ENCODE assay signal across 20 cellular contexts in the genomic region with DNA sequence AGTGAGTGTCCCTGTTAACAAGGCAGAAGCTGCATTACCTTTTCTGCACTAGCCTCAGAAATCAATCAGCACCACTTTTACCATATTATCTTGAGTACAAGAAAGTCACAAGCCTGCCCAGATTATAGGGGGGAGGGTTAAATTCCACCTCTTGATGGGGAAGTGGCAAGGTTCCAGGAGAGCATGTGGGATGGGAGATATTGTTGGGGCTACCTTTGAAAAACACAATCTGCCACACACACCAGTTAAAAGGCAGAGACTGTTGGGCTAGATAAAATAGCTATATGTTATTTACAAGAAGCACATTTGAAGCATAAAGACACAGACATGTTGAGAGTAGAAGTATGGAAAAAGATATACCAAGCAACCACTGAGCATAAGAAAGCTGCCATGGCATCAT. TPM values are rescaled to one million over a fixed set of nuclear protein-coding genes. Genes with fewer than 3 reads are reported as not detected.
DNase-seq lines count a peak whose midpoint lies in the region; ATAC-seq, FAIRE-seq and TF ChIP-seq lines count a peak whose summit lies in the region.
"Had no signal": no experiment of that assay in that cellular context is flagged by ENCODE, and none has a peak within 500 bp of the region (broad histone marks: within the 10 kb centered on the region; RNA-seq: fewer than 3 reads in every experiment).

No MANE protein-coding gene starts in this region.

- no peaks in the 10 kb centered on the region for H4K20me1 ChIP-seq in K562 (replicated peaks; ENCODE audit: control insufficient read depth, insufficient read depth, low read length)

- H3K79me2 ChIP-seq in K562 (ENCODE audit: control insufficient read depth, insufficient read depth, low read length): no peaks in the 10 kb centered on the region

- DNase-seq in NCI-H1694 treated with DMSO at 0.1 percent for 48 hours (lab: John Stamatoyannopoulos, UW) (peak; percentile 78), NCI-H82 treated with DMSO at 0.1 percent for 48 hours (lab: John Stamatoyannopoulos, UW; ENCODE audit: unreplicated experiment) (peak; percentile 11), K562 (ENCODE audit: extremely low read depth in 1 of 4, low spot score in 3 of 4) (peak; percentile 25 to 95 (median 64)), left ventricle myocardium superior (no peak)
- DNase-seq in activated CD8-positive, alpha-beta memory T cell treated with anti-CD3 and anti-CD28 coated beads, Interleukin-2, amount 50 U/mL, for 4 hours: no peak
- DNase-seq: CD4-positive, CD25-positive, alpha-beta regulatory T cell; IMR-90; MV-4-11; NCI-H1105 treated with DMSO at 0.1 percent for 48 hours; NCI-H2081 treated with DMSO at 0.1 percent for 48 hours; NCI-H510A; NCI-H774 had no signal

- TF ChIP-seq EP300 in K562 (IDR thresholded peaks at IDR 0.05; ENCODE audit: low read length): peak; percentile 97

- no peaks in the 10 kb centered on the region for H3K9me1 ChIP-seq in K562 (ENCODE audit: control insufficient read depth, insufficient read depth, low read length)

- H3K4me3 ChIP-seq in K562: no peak overlapping the region
- H3K4me3 ChIP-seq: HAP-1, SJSA1 had no signal

- H3K36me3 ChIP-seq in K562 (ENCODE audit: control insufficient read depth, insufficient read depth, low read length): no peaks in the 10 kb centered on the region
- H3K36me3 ChIP-seq: HAP-1, SJSA1 had no signal

- H2AFZ ChIP-seq in K562 (ENCODE audit: low read depth, low read length): no peak overlapping the region

- peaks cover 0 to 17% of the 10 kb centered on the region in 2 experiments; a peak in 3 of 5 replicates for H3K27me3 ChIP-seq in K562 (ENCODE audit: control insufficient read depth in 2 of 2, insufficient read depth in 2 of 2, low read length in 2 of 2)
- H3K27me3 ChIP-seq: SJSA1 had no signal

- in situ Hi-C loops in K562 (cut with MboI): no loop called here

- H3K9me3 ChIP-seq in K562 (replicated peaks; ENCODE audit: control insufficient read depth, insufficient read depth, low read depth, low read length): no peaks in the 10 kb centered on the region
- H3K9me3 ChIP-seq: HAP-1, SJSA1 had no signal

- peaks cover 17 to 26% of the 10 kb centered on the region in 2 experiments for H3K4me1 ChIP-seq in K562 (replicated peaks in 1 of 2; ENCODE audit: control insufficient read depth in 2 of 2, insufficient read depth in 2 of 2, low read length in 2 of 2)
- H3K4me1 ChIP-seq: HAP-1 had no signal

- no peak for TF ChIP-seq POLR2A in K562 (conservative IDR thresholded peaks at IDR 0.05)

- H3K27ac ChIP-seq in K562 (ENCODE audit: extremely low read depth, low read depth, low read length): no peak overlapping the region
- H3K27ac ChIP-seq: SJSA1 had no signal

- no peak overlapping the region for H3K4me2 ChIP-seq in K562 (ENCODE audit: insufficient read depth, low read length)

- peak; percentile 96 for FAIRE-seq in K562 (lab: Jason Lieb, UNC)
- FAIRE-seq: HTR-8/SVneo had no signal

- BruUV-seq in K562 (replicated peaks; lab: Mats Ljungman, UMichigan): no TSS peak

- TF ChIP-seq RAD21 in K562 (CRISPR knock-in tag; conservative IDR thresholded peaks at IDR 0.05 in 1 of 2, IDR thresholded peaks at IDR 0.05 in 1 of 2): 0 out of 4 replicates have a peak, but pooled peaks of 1 of the 2 experiments have one; percentile 14

- ATAC-seq in K562 (peak; percentile 73), HG02938 (IDR thresholded peaks at IDR 0.05; ENCODE audit: unreplicated experiment) (no peak), HG03139 (IDR thresholded peaks at IDR 0.05; ENCODE audit: unreplicated experiment) (no peak), left ventricle myocardium superior (no peak)
- ATAC-seq: Right ventricle myocardium inferior had no signal

- no peak overlapping the region for H3K9ac ChIP-seq in K562 (ENCODE audit: insufficient read depth in 1 of 2, low read depth in 2 of 2, low read length in 2 of 2)

- CTCF ChIA-PET in K562 (lab: Yijun Ruan, JAX; ENCODE audit: low intra/inter-chr PET ratio): interaction anchor here (0.5 kb wide), 1 partner anchor 231 kb away, joined by 4 read pairs; no protein-coding TSS in a partner anchor

- POLR2A ChIA-PET in K562 (lab: Yijun Ruan, JAX): interaction anchor here (0.6 to 1.1 kb wide), 6 partner anchors 8 to 123 kb away, joined by 3 to 6 read pairs (median 3); a partner anchor contains a TSS

- intact Hi-C loops in K562 (cut with micrococcal nuclease): no loop called here
- intact Hi-C loops in left ventricle myocardium superior (cut with micrococcal nuclease): no loop called here

- no peak for TF ChIP-seq CTCF in K562 (IDR thresholded peaks at IDR 0.05 in 2 of 3, conservative IDR thresholded peaks at IDR 0.05 in 1 of 3; ENCODE audit: insufficient read depth in 2 of 3, low read depth in 1 of 3, low read length in 3 of 3)

RNA-seq across cellular contexts. Expression of a gene that starts 6.6 kb away (rescaled TPM):
- total RNA-seq in K562 (2011; cell fraction: chromatin; rRNA removed; ENCODE audit: low replicate concordance): not detected in 2 replicates
- total RNA-seq in K562 (2011; cell fraction: nucleolus; rRNA removed): not detected in 2 replicates
- total RNA-seq in K562 (2011; cell fraction: nucleoplasm; rRNA removed): not detected in 2 replicates
- total RNA-seq in K562 (2014; rRNA removed): not detected in 2 replicates
- total RNA-seq in K562 (2014; rRNA removed; fragmentation: Illumina TruSeq; extraction: Trizol): not detected in 2 replicates
- total RNA-seq in K562 (2015; rRNA removed; fragmentation: Illumina TruSeq; extraction: Trizol): not detected in 2 replicates
- total RNA-seq in K562 (2021): not detected in 2 replicates
- not detected in 2 replicates for polyA plus RNA-seq in K562 (2011; rRNA removed)
- not detected in 2 replicates for polyA plus RNA-seq in K562 (2011; cell fraction: cytosol; rRNA removed)
- not detected in 2 replicates for polyA plus RNA-seq in K562 (2011; cell fraction: nucleus; rRNA removed)
- polyA plus RNA-seq in K562 (2012): 0.56 and 0.65 TPM in 2 replicates
- not detected in 2 replicates for polyA plus RNA-seq in K562 (2014; fragmentation: Illumina TruSeq; extraction: Trizol)
- polyA plus RNA-seq in K562 (2014; fragmentation: Nextera tagmentation; extraction: Ambion mirVana): not detected
- not detected in 2 replicates for polyA plus RNA-seq in K562 (2014; rRNA removed)
- not detected in 2 replicates for polyA minus RNA-seq in K562 (2011; rRNA and poly(A)+ RNA removed)
- polyA minus RNA-seq in K562 (2011; cell fraction: cytosol; rRNA and poly(A)+ RNA removed): not detected in 2 replicates
- polyA minus RNA-seq in K562 (2011; cell fraction: nucleus; rRNA and poly(A)+ RNA removed): not detected in 2 replicates
- total RNA-seq in left ventricle myocardium superior: 3.3 TPM
- total RNA-seq: CD4-positive, CD25-positive, alpha-beta regulatory T cell; IMR-90; SJSA1 had no signal
- polyA plus RNA-seq: BJ; CD4-positive, CD25-positive, alpha-beta regulatory T cell; IMR-90 had no signal

RNA-seq across cellular contexts. Expression of a gene that starts 11.9 kb away (rescaled TPM):
- total RNA-seq in K562 (2011; cell fraction: chromatin; rRNA removed; ENCODE audit: low replicate concordance): 1.9 and 4.7 TPM in 2 replicates
- 1.1 and 2.7 TPM in 2 replicates for total RNA-seq in K562 (2011; cell fraction: nucleolus; rRNA removed)
- total RNA-seq in K562 (2011; cell fraction: nucleoplasm; rRNA removed): 1.5 and 1.8 TPM in 2 replicates
- total RNA-seq in K562 (2014; rRNA removed) (0.09 and 0.24 TPM in 2 replicates), K562 (2014; rRNA removed; fragmentation: Illumina TruSeq; extraction: Trizol) (0.10 and 0.40 TPM in 2 replicates), K562 (2015; rRNA removed; fragmentation: Illumina TruSeq; extraction: Trizol) (0.11 and 0.36 TPM in 2 replicates), K562 (2021) (0.29 and 0.86 TPM in 2 replicates), left ventricle myocardium superior (4.8 TPM)
- polyA plus RNA-seq in K562 (2011; rRNA removed) (0.15 and 0.61 TPM in 2 replicates), K562 (2014; fragmentation: Illumina TruSeq; extraction: Trizol) (0.16 and 0.21 TPM in 2 replicates), K562 (2014; fragmentation: Nextera tagmentation; extraction: Ambion mirVana) (not detected), K562 (2014; rRNA removed) (0.62 TPM in 1 of 2 replicates, not detected in the other)
- polyA plus RNA-seq in K562 (2011; cell fraction: cytosol; rRNA removed): 0.10 and 0.19 TPM in 2 replicates
- 1.4 and 1.7 TPM in 2 replicates for polyA plus RNA-seq in K562 (2011; cell fraction: nucleus; rRNA removed)
- 0.29 and 2.2 TPM in 2 replicates for polyA plus RNA-seq in K562 (2012)
- 0.18 and 0.21 TPM in 2 replicates for polyA minus RNA-seq in K562 (2011; rRNA and poly(A)+ RNA removed)
- polyA minus RNA-seq in K562 (2011; cell fraction: cytosol; rRNA and poly(A)+ RNA removed): 3.5 TPM in 1 of 2 replicates, not detected in the other
- 0.44 and 1.1 TPM in 2 replicates for polyA minus RNA-seq in K562 (2011; cell fraction: nucleus; rRNA and poly(A)+ RNA removed)
- total RNA-seq: OCI-LY7 had no signal

RNA-seq across cellular contexts. Expression of a gene that starts 28.2 kb away (rescaled TPM):
- total RNA-seq in K562 (2011; cell fraction: chromatin; rRNA removed; ENCODE audit: low replicate concordance): 54.8 and 157 TPM in 2 replicates
- 105 and 155 TPM in 2 replicates for total RNA-seq in K562 (2011; cell fraction: nucleolus; rRNA removed)
- 55.0 and 81.2 TPM in 2 replicates for total RNA-seq in K562 (2011; cell fraction: nucleoplasm; rRNA removed)
- total RNA-seq in K562 (2014; rRNA removed) (52.7 and 81.2 TPM in 2 replicates), K562 (2014; rRNA removed; fragmentation: Illumina TruSeq; extraction: Trizol) (3.1 and 5.5 TPM in 2 replicates), K562 (2015; rRNA removed; fragmentation: Illumina TruSeq; extraction: Trizol) (32.7 and 36.8 TPM in 2 replicates), K562 (2021) (70.5 and 81.8 TPM in 2 replicates), left ventricle myocardium superior (10.0 TPM)
- polyA plus RNA-seq in K562 (2011; rRNA removed) (9.6 and 29.7 TPM in 2 replicates), K562 (2014; fragmentation: Illumina TruSeq; extraction: Trizol) (13.5 and 40.2 TPM in 2 replicates), K562 (2014; fragmentation: Nextera tagmentation; extraction: Ambion mirVana) (1 to 10 TPM in 1 of 2 experiments, under 1 TPM in 1; 0.30 to 1.7 TPM), K562 (2014; rRNA removed) (63.7 and 77.8 TPM in 2 replicates)
- polyA plus RNA-seq in K562 (2011; cell fraction: cytosol; rRNA removed): 21.0 and 26.6 TPM in 2 replicates
- polyA plus RNA-seq in K562 (2011; cell fraction: nucleus; rRNA removed): 174 and 259 TPM in 2 replicates
- 59.1 and 135 TPM in 2 replicates for polyA plus RNA-seq in K562 (2012)
- polyA minus RNA-seq in K562 (2011; rRNA and poly(A)+ RNA removed): 3.6 and 6.7 TPM in 2 replicates
- polyA minus RNA-seq in K562 (2011; cell fraction: cytosol; rRNA and poly(A)+ RNA removed): 13.5 and 33.9 TPM in 2 replicates
- 26.9 and 53.0 TPM in 2 replicates for polyA minus RNA-seq in K562 (2011; cell fraction: nucleus; rRNA and poly(A)+ RNA removed)

RNA-seq across cellular contexts. Expression of a gene that starts 36.9 kb away (rescaled TPM):
- 126 and 302 TPM in 2 replicates for total RNA-seq in K562 (2011; cell fraction: chromatin; rRNA removed; ENCODE audit: low replicate concordance)
- 207 and 213 TPM in 2 replicates for total RNA-seq in K562 (2011; cell fraction: nucleolus; rRNA removed)
- total RNA-seq in K562 (2011; cell fraction: nucleoplasm; rRNA removed): 179 and 187 TPM in 2 replicates
- total RNA-seq in K562 (2014; rRNA removed): 152 and 196 TPM in 2 replicates
- total RNA-seq in K562 (2014; rRNA removed; fragmentation: Illumina TruSeq; extraction: Trizol): 101 and 103 TPM in 2 replicates
- total RNA-seq in K562 (2015; rRNA removed; fragmentation: Illumina TruSeq; extraction: Trizol): 134 and 146 TPM in 2 replicates
- total RNA-seq in K562 (2021): 226 and 231 TPM in 2 replicates
- 105 and 117 TPM in 2 replicates for polyA plus RNA-seq in K562 (2011; rRNA removed)
- 174 and 276 TPM in 2 replicates for polyA plus RNA-seq in K562 (2011; cell fraction: cytosol; rRNA removed)
- polyA plus RNA-seq in K562 (2011; cell fraction: nucleus; rRNA removed): 211 and 324 TPM in 2 replicates
- polyA plus RNA-seq in K562 (2012): 177 and 213 TPM in 2 replicates
- polyA plus RNA-seq in K562 (2014; fragmentation: Illumina TruSeq; extraction: Trizol): 192 and 229 TPM in 2 replicates
- 10 to 100 TPM; 11.1 to 26.5 TPM for polyA plus RNA-seq in K562 (2014; fragmentation: Nextera tagmentation; extraction: Ambion mirVana)
- polyA plus RNA-seq in K562 (2014; rRNA removed): 250 and 277 TPM in 2 replicates
- polyA minus RNA-seq in K562 (2011; rRNA and poly(A)+ RNA removed): 45.9 and 88.5 TPM in 2 replicates
- polyA minus RNA-seq in K562 (2011; cell fraction: cytosol; rRNA and poly(A)+ RNA removed): 72.1 and 79.8 TPM in 2 replicates
- 70.5 and 80.1 TPM in 2 replicates for polyA minus RNA-seq in K562 (2011; cell fraction: nucleus; rRNA and poly(A)+ RNA removed)
- total RNA-seq in left ventricle myocardium superior: 72.2 TPM

RNA-seq across cellular contexts. Expression of a gene that starts 46.5 kb away (rescaled TPM):
- 14.9 and 45.4 TPM in 2 replicates for total RNA-seq in K562 (2011; cell fraction: chromatin; rRNA removed; ENCODE audit: low replicate concordance)
- total RNA-seq in K562 (2011; cell fraction: nucleolus; rRNA removed): 31.0 and 32.8 TPM in 2 replicates
- total RNA-seq in K562 (2011; cell fraction: nucleoplasm; rRNA removed): 15.7 and 24.1 TPM in 2 replicates
- total RNA-seq in K562 (2014; rRNA removed) (8.4 and 9.5 TPM in 2 replicates), K562 (2014; rRNA removed; fragmentation: Illumina TruSeq; extraction: Trizol) (2.7 and 4.0 TPM in 2 replicates), K562 (2015; rRNA removed; fragmentation: Illumina TruSeq; extraction: Trizol) (12.3 and 13.4 TPM in 2 replicates), K562 (2021) (9.6 and 14.8 TPM in 2 replicates), left ventricle myocardium superior (8.9 TPM)
- polyA plus RNA-seq in K562 (2011; rRNA removed) (12.7 and 16.4 TPM in 2 replicates), K562 (2014; fragmentation: Illumina TruSeq; extraction: Trizol) (5.6 and 7.3 TPM in 2 replicates), K562 (2014; fragmentation: Nextera tagmentation; extraction: Ambion mirVana) (under 1 TPM in 1 of 2 experiments, not detected in 1; 0.07 TPM), K562 (2014; rRNA removed) (11.1 and 11.6 TPM in 2 replicates)
- 21.2 and 25.6 TPM in 2 replicates for polyA plus RNA-seq in K562 (2011; cell fraction: cytosol; rRNA removed)
- polyA plus RNA-seq in K562 (2011; cell fraction: nucleus; rRNA removed): 48.7 and 48.8 TPM in 2 replicates
- polyA plus RNA-seq in K562 (2012): 24.3 and 60.0 TPM in 2 replicates
- polyA minus RNA-seq in K562 (2011; rRNA and poly(A)+ RNA removed): 5.5 and 12.0 TPM in 2 replicates
- polyA minus RNA-seq in K562 (2011; cell fraction: cytosol; rRNA and poly(A)+ RNA removed): 7.0 and 13.6 TPM in 2 replicates
- 9.8 and 16.1 TPM in 2 replicates for polyA minus RNA-seq in K562 (2011; cell fraction: nucleus; rRNA and poly(A)+ RNA removed)

Comparison
In these comparisons a context has a peak if more than half of its experiments do, and no peak if none do; other contexts are left out.
1. DNase-seq: peak in NCI-H1694 treated with DMSO at 0.1 percent for 48 hours (single experiment), NCI-H82 treated with DMSO at 0.1 percent for 48 hours (single experiment) and K562 (4 of 4); none in activated CD8-positive, alpha-beta memory T cell treated with anti-CD3 and anti-CD28 coated beads, Interleukin-2, amount 50 U/mL, for 4 hours (single experiment) and left ventricle myocardium superior (single experiment).